ENCODE assay signal across 8 cellular contexts in the genomic region with DNA sequence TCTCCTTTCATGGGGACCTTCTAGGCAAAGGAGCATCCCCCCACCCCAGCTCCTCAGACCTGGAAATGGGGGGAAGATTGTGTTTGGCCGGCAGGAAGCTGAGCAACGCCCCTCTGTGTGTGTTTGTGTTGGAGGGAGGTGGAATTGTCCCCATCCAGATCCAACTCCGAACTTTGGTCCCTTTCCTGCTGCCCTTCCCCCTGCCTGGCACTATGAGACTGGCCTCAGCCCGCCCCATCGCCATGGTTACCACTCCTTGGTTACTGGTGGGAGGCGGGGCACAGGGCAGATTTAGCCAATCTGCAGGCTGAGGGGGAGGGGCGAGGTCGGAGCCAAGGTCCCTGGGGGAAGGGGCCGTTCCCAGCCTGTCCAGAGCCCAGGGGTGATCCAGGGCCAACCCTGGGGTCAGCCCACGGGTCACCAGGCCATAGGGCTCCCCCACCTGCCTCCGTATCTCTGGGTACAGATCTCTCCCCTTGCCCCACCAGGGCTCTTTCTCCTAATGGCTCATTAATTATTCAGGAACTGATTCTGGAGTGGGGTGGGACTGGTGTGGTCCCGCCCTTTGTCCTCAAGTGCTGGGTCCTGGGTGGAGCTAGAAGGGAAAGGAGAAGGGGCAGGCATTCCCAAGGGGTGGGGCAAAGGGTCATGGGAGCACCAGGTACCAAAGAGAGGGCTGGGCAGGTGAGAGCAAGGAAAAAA. TPM values are rescaled to one million over a fixed set of nuclear protein-coding genes. Genes with fewer than 3 reads are reported as not detected.
DNase-seq lines count a peak whose midpoint lies in the region; ATAC-seq and TF ChIP-seq lines count a peak whose summit lies in the region.

No MANE protein-coding gene starts in this region.

- no peak overlapping the region for H3K4me2 ChIP-seq in SK-N-SH

- TF ChIP-seq POLR2A in testis (IDR thresholded peaks at IDR 0.05) (no peak), lower leg skin (IDR thresholded peaks at IDR 0.05) (no peak)

- WGBS in SK-N-SH (ENCODE audit: low lambda C conversion rate) = 60% methylated on average over 8 of the region's 12 CpGs
- WGBS in testis, 2 donors = 69 to 75% methylated on average over 5 to 12 of the region's 12 CpGs
- 28 to 37% methylated on average over 12 of the region's 12 CpGs for WGBS in lower leg skin, 2 donors

- H3K4me3 ChIP-seq in SK-N-SH (ENCODE audit: low read depth in 2 of 2, low read length in 1 of 2) (no peak overlapping the region), testis (no peak overlapping the region), lower leg skin (ENCODE audit: low read depth, poor library complexity, severe bottlenecking) (no peak overlapping the region)

- no peaks in the 10 kb centered on the region for H3F3A ChIP-seq in SK-N-SH (replicated peaks; ENCODE audit: insufficient read depth)

- H2AFZ ChIP-seq in SK-N-SH (ENCODE audit: low read depth) = no peak overlapping the region

- CTCF ChIA-PET in SK-N-SH (lab: Yijun Ruan, JAX) = interaction anchor here (0.8 kb wide), 1 partner anchor 13 kb away, joined by 3 read pairs; no protein-coding TSS in a partner anchor

- H3K27ac ChIP-seq in SK-N-SH (ENCODE audit: low read depth in 2 of 2, low read length in 1 of 2) (no peak overlapping the region), testis (no peak overlapping the region)

- H3K9ac ChIP-seq in SK-N-SH = no peak overlapping the region

- peaks cover 10% of the 10 kb centered on the region; the same call in 1 of the 2 replicates for H3K79me2 ChIP-seq in SK-N-SH (ENCODE audit: insufficient read depth)

- H3K9me3 ChIP-seq in SK-N-SH (no peaks in the 10 kb centered on the region), testis (no peaks in the 10 kb centered on the region)

- no peak for TF ChIP-seq EP300 in SK-N-SH (IDR thresholded peaks at IDR 0.05; ENCODE audit: borderline replicate concordance in 1 of 2, low read depth in 1 of 2, low read length in 1 of 2)

- TF ChIP-seq CTCF in SK-N-SH (IDR thresholded peaks at IDR 0.05) (no peak), testis (IDR thresholded peaks at IDR 0.05) (no peak), lower leg skin (IDR thresholded peaks at IDR 0.05) (peak in 1 of 3 donors; percentile 41)

- H3K4me1 ChIP-seq in SK-N-SH (ENCODE audit: control insufficient read depth in 1 of 2, insufficient read depth in 2 of 2, low read depth in 1 of 2, low read length in 1 of 2) (peaks cover 0 to 24% of the 10 kb centered on the region in 2 experiments; a peak in 1 of 4 replicates), testis (peaks cover 8% of the 10 kb centered on the region)

- no peaks in the 10 kb centered on the region for H3K36me3 ChIP-seq in SK-N-SH (replicated peaks in 1 of 2; ENCODE audit: control insufficient read depth in 1 of 2, insufficient read depth in 2 of 2, low read length in 1 of 2)
- no peaks in the 10 kb centered on the region for H3K36me3 ChIP-seq in testis (ENCODE audit: low read depth, missing control alignments)

- ATAC-seq in HG02852 (IDR thresholded peaks at IDR 0.05; ENCODE audit: unreplicated experiment) = no peak

- POLR2A ChIA-PET in SK-N-SH (lab: Yijun Ruan, JAX) = no interaction called here

- peak; percentile 7 to 54 for DNase-seq in NCI-H446 (lab: John Stamatoyannopoulos, UW)
- no peak for DNase-seq in NCI-H446 treated with DMSO at 0.1 percent for 48 hours (lab: John Stamatoyannopoulos, UW)
- peak; percentile 84 for DNase-seq in SK-N-SH
- peak; percentile 45 for DNase-seq in iris pigment epithelial cell (ENCODE audit: low read depth)
- DNase-seq in testis = peak; percentile 64
- DNase-seq in activated T-cell treated with anti-CD3 and anti-CD28 coated beads for 4 hours = no peak
- DNase-seq in lower leg skin (ENCODE audit: low spot score in 2 of 2) = no peak

- no peaks in the 10 kb centered on the region for H3K9me2 ChIP-seq in SK-N-SH

- no peaks in the 10 kb centered on the region for H3K27me3 ChIP-seq in SK-N-SH (ENCODE audit: insufficient read depth)
- H3K27me3 ChIP-seq in testis = no peaks in the 10 kb centered on the region

- H4K20me1 ChIP-seq in SK-N-SH (ENCODE audit: insufficient read depth) = no peaks in the 10 kb centered on the region

- no peak for TF ChIP-seq RAD21 in SK-N-SH (IDR thresholded peaks at IDR 0.05; ENCODE audit: low read length)

- intact Hi-C loops in testis (cut with DNase I; ENCODE audit: low total_unique reads) (no loop called here), lower leg skin (cut with DNase I; ENCODE audit: low total_unique reads) (no loop called here)

TF ChIP-seq in SK-N-SH, 30 proteins besides CTCF, POLR2A, EP300 and RAD21:
- TF ChIP-seq EZH2phosphoT487 (IDR thresholded peaks at IDR 0.05; ENCODE audit: borderline replicate concordance, low read depth) = no peak
- peak; percentile 11 for TF ChIP-seq CHD2 (IDR thresholded peaks at IDR 0.05; ENCODE audit: low read length, partially characterized antibody)
- TF ChIP-seq GABPA (IDR thresholded peaks at IDR 0.05; ENCODE audit: low read depth) = no peak
- TF ChIP-seq MXI1 (IDR thresholded peaks at IDR 0.05; ENCODE audit: low read depth, low read length) = 0 out of 2 replicates have a peak, but pooled peaks have one; percentile 33

RNA-seq across cellular contexts. Expression of a gene that starts 15.2 kb away (rescaled TPM):
- polyA plus RNA-seq in SK-N-SH (2012; rRNA removed) (67.6 and 72.7 TPM in 2 replicates), testis (ENCODE audit: insufficient read depth, low read depth, low replicate concordance) (51.0 TPM)
- polyA plus RNA-seq in SK-N-SH (2012; cell fraction: cytosol; rRNA removed) = 36.8 and 50.6 TPM in 2 replicates
- 97.5 and 115 TPM in 2 replicates for polyA plus RNA-seq in SK-N-SH (2012; cell fraction: nucleus; rRNA removed)
- total RNA-seq in testis (10 to 100 TPM; 43.1 to 45.4 TPM), lower leg skin (100 to 1,000 TPM; 204 to 236 (median 231) TPM)

Comparison
In these comparisons a context has a peak if more than half of its experiments do, and no peak if none do; other contexts are left out.
1. DNase-seq: peak in NCI-H446 (2 of 2), SK-N-SH (single experiment), iris pigment epithelial cell (single experiment) and testis (single experiment); none in NCI-H446 treated with DMSO at 0.1 percent for 48 hours (single experiment), activated T-cell treated with anti-CD3 and anti-CD28 coated beads for 4 hours (single experiment) and lower leg skin (0 of 2).
2. RNA of a gene that starts 15.2 kb away (total RNA-seq): 204 to 236 TPM in lower leg skin; 43.1 to 45.4 TPM in testis; every median in the first group is over 4 times any median in the second.